ENCODE assay signal across 10 cellular contexts in the genomic region with DNA sequence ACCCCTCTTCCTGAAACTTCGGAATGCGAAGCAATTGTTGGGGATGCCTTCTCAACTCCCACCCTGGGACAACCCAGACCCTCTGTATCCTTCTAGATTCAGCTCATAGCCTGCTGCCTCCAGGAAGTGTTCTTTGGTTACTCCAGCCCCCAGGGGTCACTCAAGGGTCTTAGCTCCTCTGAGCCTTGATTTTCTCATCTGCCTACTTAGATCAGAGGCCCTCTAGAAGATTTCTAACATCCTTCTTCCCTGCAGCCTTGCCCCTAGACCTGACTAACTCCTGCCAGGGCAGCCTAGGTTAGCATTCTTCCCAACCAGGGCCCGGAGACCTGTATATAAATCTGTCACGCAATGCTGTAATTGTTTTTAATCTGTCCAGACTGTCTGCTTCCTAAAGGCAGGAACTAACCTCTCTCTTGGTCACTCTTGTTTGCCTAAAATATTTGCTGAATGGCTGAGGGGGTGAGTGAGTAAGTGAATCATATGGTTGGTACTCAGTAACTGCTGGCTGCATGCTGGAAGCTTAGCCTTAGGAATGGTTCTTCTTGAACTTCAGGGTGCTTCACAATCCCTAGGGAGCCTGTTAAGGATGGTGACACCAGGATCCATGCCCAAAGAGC. TPM values are rescaled to one million over a fixed set of nuclear protein-coding genes. Genes with fewer than 3 reads are reported as not detected.
DNase-seq lines count a peak whose midpoint lies in the region; ATAC-seq and TF ChIP-seq lines count a peak whose summit lies in the region.
"Had no signal": no experiment of that assay in that cellular context is flagged by ENCODE, and none has a peak within 500 bp of the region (broad histone marks: within the 10 kb centered on the region; RNA-seq: fewer than 3 reads in every experiment).

No MANE protein-coding gene starts in this region.

- ATAC-seq in IMR-90 (ENCODE audit: low read depth) (peak; percentile 83), GM18519 (IDR thresholded peaks at IDR 0.05; ENCODE audit: low FRiP score, unreplicated experiment) (no peak), GM18858 (IDR thresholded peaks at IDR 0.05; ENCODE audit: unreplicated experiment) (no peak)

- H2BK5ac ChIP-seq in IMR-90 (ENCODE audit: low read depth, low read length, poor library complexity, severe bottlenecking) (peak overlapping the region; percentile 77), neuronal stem cell (ENCODE audit: low read length) (no peak overlapping the region)

- H3K4me1 ChIP-seq in BLaER1 treated with 17β-estradiol and CSF1 and Interleukin-3, amounts not matched to agents 10 nM and 100 nM = peaks cover 28 to 56% (median 48%) of the 10 kb centered on the region in 10 experiments; a peak in 19 of 20 replicates
- H3K4me1 ChIP-seq in IMR-90 (ENCODE audit: control insufficient read depth, insufficient read depth, low read length) (peaks cover 35% of the 10 kb centered on the region), adipocyte (ENCODE audit: control insufficient read depth, insufficient read depth, low read length) (peaks cover 44% of the 10 kb centered on the region), neuronal stem cell (ENCODE audit: control insufficient read depth in 2 of 2, insufficient read depth in 1 of 2, low read depth in 1 of 2, low read length in 2 of 2) (peaks cover 0 to 14% of the 10 kb centered on the region in 2 donors)

- H3K79me1 ChIP-seq in IMR-90 (ENCODE audit: low read depth in 1 of 2, low read length in 2 of 2) (peaks cover 20 to 86% of the 10 kb centered on the region in 2 experiments), neuronal stem cell (ENCODE audit: low read depth, low read length) (no peaks in the 10 kb centered on the region)

- peak overlapping the region; percentile 88 for H2AK9ac ChIP-seq in IMR-90 (replicated peaks; ENCODE audit: low read depth, low read length, poor library complexity)

- dilution Hi-C loops in IMR-90 (cut with HindIII; ENCODE audit: low sequenced_read_pairs, unreplicated experiment) = no loop called here

- peak overlapping the region; percentile 95 for H2AK5ac ChIP-seq in IMR-90 (ENCODE audit: low read depth, low read length)
- H2AK5ac ChIP-seq in neuronal stem cell (ENCODE audit: low read depth, low read length) = no peak overlapping the region

- H2AFZ ChIP-seq in IMR-90 (replicated peaks; ENCODE audit: low read length, poor library complexity) (no peak overlapping the region), neuronal stem cell (ENCODE audit: low read length) (no peak overlapping the region)

- H3K9me3 ChIP-seq in BLaER1 treated with 17β-estradiol and CSF1 and Interleukin-3, amounts not matched to agents 10 nM and 100 nM (replicated peaks in 1 of 11) = no peaks in the 10 kb centered on the region
- H3K9me3 ChIP-seq in IMR-90 (ENCODE audit: control insufficient read depth, insufficient read depth, low read length) = no peaks in the 10 kb centered on the region
- no peaks in the 10 kb centered on the region for H3K9me3 ChIP-seq in adipocyte (ENCODE audit: control insufficient read depth, low read length)
- H3K9me3 ChIP-seq in neuronal stem cell (replicated peaks in 1 of 2; ENCODE audit: control insufficient read depth in 2 of 2, insufficient read depth in 1 of 2, low read depth in 1 of 2, low read length in 2 of 2) = no peaks in the 10 kb centered on the region
- H3K9me3 ChIP-seq: SJCRH30 had no signal

- no peak overlapping the region for H3K4me3 ChIP-seq in BLaER1 treated with 17β-estradiol and CSF1 and Interleukin-3, amounts not matched to agents 10 nM and 100 nM
- H3K4me3 ChIP-seq in IMR-90 (ENCODE audit: insufficient read depth, low read depth, low read length) (no peak overlapping the region), adipocyte (ENCODE audit: low read length) (no peak overlapping the region), neuronal stem cell (ENCODE audit: low read length in 2 of 2) (no peak overlapping the region)
- H3K4me3 ChIP-seq: SJCRH30 had no signal

- peak overlapping the region; percentile 96 for H2BK120ac ChIP-seq in IMR-90 (ENCODE audit: low read depth, low read length)
- no peak overlapping the region for H2BK120ac ChIP-seq in neuronal stem cell (ENCODE audit: low read depth, low read length)

- peak overlapping the region; percentile 96 for H3K4ac ChIP-seq in IMR-90 (ENCODE audit: low read depth, low read length)
- H3K4ac ChIP-seq in neuronal stem cell (ENCODE audit: low read length) = no peak overlapping the region

- no TSS peak for BruUV-seq in IMR-90 (replicated peaks; lab: Mats Ljungman, UMichigan)

- CTCF ChIA-PET in IMR-90 (lab: Yijun Ruan, JAX) = interaction anchor here (0.9 to 2.8 kb wide), 5 partner anchors 78 to 207 kb away, joined by 3 to 26 read pairs (median 4); no protein-coding TSS in a partner anchor

- 46% methylated on average over 3 of the region's 4 CpGs; no CpG with 5 or more reads in 1 of the 2 experiments for WGBS in IMR-90 (ENCODE audit: extremely low coverage in 2 of 2, insufficient read length in 1 of 2), 2 experiments
- WGBS in neuronal stem cell (ENCODE audit: extremely low coverage in 2 of 2, insufficient read length in 2 of 2, insufficient replicate concordance in 1 of 2), 2 donors = no CpG with 5 or more reads among the region's 4 CpGs

- peaks cover 36% of the 10 kb centered on the region for H3K9me1 ChIP-seq in IMR-90 (ENCODE audit: insufficient read depth, low read length)

- peak overlapping the region; percentile 40 for H4K5ac ChIP-seq in IMR-90 (ENCODE audit: low read depth, low read length)

- no peak overlapping the region for H3K9ac ChIP-seq in BLaER1 treated with 17β-estradiol and CSF1 and Interleukin-3, amounts not matched to agents 10 nM and 100 nM
- H3K9ac ChIP-seq in IMR-90 (ENCODE audit: low read depth, low read length) = no peak overlapping the region
- no peak overlapping the region for H3K9ac ChIP-seq in adipocyte (ENCODE audit: low read length)
- no peak overlapping the region for H3K9ac ChIP-seq in neuronal stem cell (ENCODE audit: low read depth, low read length, poor library complexity)

- H3K27ac ChIP-seq in BLaER1 treated with 17β-estradiol and CSF1 and Interleukin-3, amounts not matched to agents 10 nM and 100 nM = peak overlapping the region in 3 of 11 experiments; percentile 33 to 39 (median 38); a peak in 1 of 22 replicates
- H3K27ac ChIP-seq in IMR-90 (ENCODE audit: insufficient read depth, low read length) (peak overlapping the region; percentile 71), neuronal stem cell (replicated peaks; ENCODE audit: low read length) (no peak overlapping the region)
- H3K27ac ChIP-seq: SJCRH30 had no signal

- peaks cover 0 to 21% (median 0%) of the 10 kb centered on the region in 11 experiments; a peak in 7 of 22 replicates for H3K36me3 ChIP-seq in BLaER1 treated with 17β-estradiol and CSF1 and Interleukin-3, amounts not matched to agents 10 nM and 100 nM
- H3K36me3 ChIP-seq in IMR-90 (ENCODE audit: control insufficient read depth, insufficient read depth, low read length) (peaks cover 2% of the 10 kb centered on the region; the same call in 1 of the 2 replicates), adipocyte (ENCODE audit: control insufficient read depth, insufficient read depth, low read length, severe bottlenecking) (peaks cover 5% of the 10 kb centered on the region), neuronal stem cell (replicated peaks in 1 of 2; ENCODE audit: control insufficient read depth in 2 of 2, insufficient read depth in 2 of 2, low read length in 2 of 2) (peaks cover 0 to 37% of the 10 kb centered on the region in 2 donors)

- no peak overlapping the region for H2BK12ac ChIP-seq in neuronal stem cell (ENCODE audit: low read length)

- TF ChIP-seq RAD21 in IMR-90 (IDR thresholded peaks at IDR 0.05; ENCODE audit: low read length) = no peak

- DNase-seq in IMR-90 = peak; percentile 89
- DNase-seq in adipocyte (ENCODE audit: low read depth) = peak; percentile 77
- peak; percentile 92 for DNase-seq in kidney tubule cell (ENCODE audit: low spot score)
- no peak for DNase-seq in MV-4-11 (lab: John Stamatoyannopoulos, UW)
- no peak for DNase-seq in neuronal stem cell (ENCODE audit: low spot score)
- DNase-seq: KBM-7, SJCRH30 had no signal

- intact Hi-C loops in IMR-90 (cut with micrococcal nuclease) = loop anchor here (2.0 kb wide), 1 partner anchor 78 kb away; no protein-coding TSS in a partner anchor

- POLR2A ChIA-PET in IMR-90 (lab: Charles Lee; ENCODE audit: unreplicated experiment) = no interaction called here

- TF ChIP-seq POLR2A in IMR-90 (IDR thresholded peaks at IDR 0.05; ENCODE audit: low read depth, low read length) = no peak

- H3K18ac ChIP-seq in IMR-90 (ENCODE audit: low read depth, low read length) (peak overlapping the region; percentile 63), neuronal stem cell (ENCODE audit: low read length) (no peak overlapping the region)

- H3K27me3 ChIP-seq in BLaER1 treated with 17β-estradiol and CSF1 and Interleukin-3, amounts not matched to agents 10 nM and 100 nM = no peaks in the 10 kb centered on the region
- H3K27me3 ChIP-seq in IMR-90 (ENCODE audit: control insufficient read depth, insufficient read depth, low read length) (no peaks in the 10 kb centered on the region), adipocyte (replicated peaks; ENCODE audit: control insufficient read depth, insufficient read depth, low read length) (no peaks in the 10 kb centered on the region), neuronal stem cell (ENCODE audit: control insufficient read depth in 3 of 3, insufficient read depth in 3 of 3, low read depth in 1 of 3, low read length in 3 of 3) (no peaks in the 10 kb centered on the region)
- H3K27me3 ChIP-seq: SJCRH30 had no signal

- H4K91ac ChIP-seq in IMR-90 (ENCODE audit: insufficient read depth, low read depth, low read length) = peak overlapping the region; percentile 82
- no peak overlapping the region for H4K91ac ChIP-seq in neuronal stem cell (ENCODE audit: low read depth, low read length, poor library complexity)

- H2BK15ac ChIP-seq in IMR-90 (ENCODE audit: low read depth, low read length) (peak overlapping the region; percentile 59; the same call in 2 of the 3 replicates), neuronal stem cell (ENCODE audit: low read length) (no peak overlapping the region)

- H3K23ac ChIP-seq in IMR-90 (ENCODE audit: low read depth, low read length) (peak overlapping the region; percentile 88), neuronal stem cell (ENCODE audit: low read depth, low read length, poor library complexity) (no peak overlapping the region)

- peak overlapping the region in 10 of 11 experiments; percentile 13 to 81 (median 59); a peak in 12 of 22 replicates for H3K4me2 ChIP-seq in BLaER1 treated with 17β-estradiol and CSF1 and Interleukin-3, amounts not matched to agents 10 nM and 100 nM
- H3K4me2 ChIP-seq in IMR-90 (ENCODE audit: low read depth, low read length) = no peak overlapping the region; the same call in 1 of the 2 replicates
- H3K4me2 ChIP-seq in neuronal stem cell (ENCODE audit: insufficient read depth, low read length, poor library complexity, severe bottlenecking) = no peak overlapping the region

- H4K8ac ChIP-seq in IMR-90 (ENCODE audit: low read depth in 2 of 2, low read length in 2 of 2) = peak overlapping the region; percentile 45 to 79; a peak in 3 of 4 replicates
- no peak overlapping the region for H4K8ac ChIP-seq in neuronal stem cell (ENCODE audit: low read depth, low read length)

- in situ Hi-C loops in IMR-90 (cut with MboI; ENCODE audit: low sequenced_read_pairs) = no loop called here

- H4K20me1 ChIP-seq in BLaER1 treated with 17β-estradiol and CSF1 and Interleukin-3, amounts not matched to agents 10 nM and 100 nM = peaks cover 0 to 61% (median 10%) of the 10 kb centered on the region in 11 experiments; a peak in 13 of 22 replicates
- peaks cover 3% of the 10 kb centered on the region; the same call in 1 of the 2 replicates for H4K20me1 ChIP-seq in IMR-90 (ENCODE audit: insufficient read depth, low read length)

- H3K14ac ChIP-seq in IMR-90 (replicated peaks; ENCODE audit: low read depth, low read length) (peak overlapping the region; percentile 88), neuronal stem cell (ENCODE audit: low read length) (no peak overlapping the region)

- H2BK20ac ChIP-seq in IMR-90 (ENCODE audit: low read depth, low read length) = peak overlapping the region; percentile 95

- TF ChIP-seq CTCF in IMR-90 (conservative IDR thresholded peaks at IDR 0.05; ENCODE audit: low read depth, low read length) = no peak

- H3K56ac ChIP-seq in IMR-90 (ENCODE audit: extremely low read depth, insufficient read depth, low read length) = peak overlapping the region; percentile 86; the same call in 1 of the 2 replicates

RNA-seq across cellular contexts. Expression of gene GALNT10, which starts 8.2 kb away (rescaled TPM):
- total RNA-seq in IMR-90 (2012; rRNA removed) = 43.9 and 46.2 TPM in 2 replicates
- 66.8 and 67.0 TPM in 2 replicates for polyA plus RNA-seq in IMR-90 (2012; rRNA removed)
- polyA plus RNA-seq in IMR-90 (2012; cell fraction: cytosol; rRNA removed) = 21.9 and 22.7 TPM in 2 replicates
- 30.8 and 46.0 TPM in 2 replicates for polyA plus RNA-seq in IMR-90 (2012; cell fraction: nucleus; rRNA removed; ENCODE audit: low replicate concordance)
- polyA plus RNA-seq in neuronal stem cell (2013, experiment 1 of 2) = 12.7 TPM
- 11.1 TPM for polyA plus RNA-seq in neuronal stem cell (2013, experiment 2 of 2)

Comparison
In these comparisons a context has a peak if more than half of its experiments do, and no peak if none do; other contexts are left out.
1. H3K4me2 ChIP-seq: peak in BLaER1 treated with 17β-estradiol and CSF1 and Interleukin-3, amounts not matched to agents 10 nM and 100 nM (10 of 11); none in IMR-90 (single experiment) and neuronal stem cell (single experiment).
2. DNase-seq: peak in IMR-90 (single experiment), adipocyte (single experiment) and kidney tubule cell (single experiment); none in MV-4-11 (single experiment) and neuronal stem cell (single experiment).